In genomic region chr1:38962113-38962512, GRCh38 we compare ENCODE assay signal across 1 cellular context.
TF ChIP-seq lines count a peak whose summit lies in the region.

No MANE protein-coding gene starts in this region.

TF ChIP-seq in GM23338, 12 proteins besides CTCF, POLR2A, EP300 and RAD21 (continued from another document):
- TF ChIP-seq, protein P1, sequence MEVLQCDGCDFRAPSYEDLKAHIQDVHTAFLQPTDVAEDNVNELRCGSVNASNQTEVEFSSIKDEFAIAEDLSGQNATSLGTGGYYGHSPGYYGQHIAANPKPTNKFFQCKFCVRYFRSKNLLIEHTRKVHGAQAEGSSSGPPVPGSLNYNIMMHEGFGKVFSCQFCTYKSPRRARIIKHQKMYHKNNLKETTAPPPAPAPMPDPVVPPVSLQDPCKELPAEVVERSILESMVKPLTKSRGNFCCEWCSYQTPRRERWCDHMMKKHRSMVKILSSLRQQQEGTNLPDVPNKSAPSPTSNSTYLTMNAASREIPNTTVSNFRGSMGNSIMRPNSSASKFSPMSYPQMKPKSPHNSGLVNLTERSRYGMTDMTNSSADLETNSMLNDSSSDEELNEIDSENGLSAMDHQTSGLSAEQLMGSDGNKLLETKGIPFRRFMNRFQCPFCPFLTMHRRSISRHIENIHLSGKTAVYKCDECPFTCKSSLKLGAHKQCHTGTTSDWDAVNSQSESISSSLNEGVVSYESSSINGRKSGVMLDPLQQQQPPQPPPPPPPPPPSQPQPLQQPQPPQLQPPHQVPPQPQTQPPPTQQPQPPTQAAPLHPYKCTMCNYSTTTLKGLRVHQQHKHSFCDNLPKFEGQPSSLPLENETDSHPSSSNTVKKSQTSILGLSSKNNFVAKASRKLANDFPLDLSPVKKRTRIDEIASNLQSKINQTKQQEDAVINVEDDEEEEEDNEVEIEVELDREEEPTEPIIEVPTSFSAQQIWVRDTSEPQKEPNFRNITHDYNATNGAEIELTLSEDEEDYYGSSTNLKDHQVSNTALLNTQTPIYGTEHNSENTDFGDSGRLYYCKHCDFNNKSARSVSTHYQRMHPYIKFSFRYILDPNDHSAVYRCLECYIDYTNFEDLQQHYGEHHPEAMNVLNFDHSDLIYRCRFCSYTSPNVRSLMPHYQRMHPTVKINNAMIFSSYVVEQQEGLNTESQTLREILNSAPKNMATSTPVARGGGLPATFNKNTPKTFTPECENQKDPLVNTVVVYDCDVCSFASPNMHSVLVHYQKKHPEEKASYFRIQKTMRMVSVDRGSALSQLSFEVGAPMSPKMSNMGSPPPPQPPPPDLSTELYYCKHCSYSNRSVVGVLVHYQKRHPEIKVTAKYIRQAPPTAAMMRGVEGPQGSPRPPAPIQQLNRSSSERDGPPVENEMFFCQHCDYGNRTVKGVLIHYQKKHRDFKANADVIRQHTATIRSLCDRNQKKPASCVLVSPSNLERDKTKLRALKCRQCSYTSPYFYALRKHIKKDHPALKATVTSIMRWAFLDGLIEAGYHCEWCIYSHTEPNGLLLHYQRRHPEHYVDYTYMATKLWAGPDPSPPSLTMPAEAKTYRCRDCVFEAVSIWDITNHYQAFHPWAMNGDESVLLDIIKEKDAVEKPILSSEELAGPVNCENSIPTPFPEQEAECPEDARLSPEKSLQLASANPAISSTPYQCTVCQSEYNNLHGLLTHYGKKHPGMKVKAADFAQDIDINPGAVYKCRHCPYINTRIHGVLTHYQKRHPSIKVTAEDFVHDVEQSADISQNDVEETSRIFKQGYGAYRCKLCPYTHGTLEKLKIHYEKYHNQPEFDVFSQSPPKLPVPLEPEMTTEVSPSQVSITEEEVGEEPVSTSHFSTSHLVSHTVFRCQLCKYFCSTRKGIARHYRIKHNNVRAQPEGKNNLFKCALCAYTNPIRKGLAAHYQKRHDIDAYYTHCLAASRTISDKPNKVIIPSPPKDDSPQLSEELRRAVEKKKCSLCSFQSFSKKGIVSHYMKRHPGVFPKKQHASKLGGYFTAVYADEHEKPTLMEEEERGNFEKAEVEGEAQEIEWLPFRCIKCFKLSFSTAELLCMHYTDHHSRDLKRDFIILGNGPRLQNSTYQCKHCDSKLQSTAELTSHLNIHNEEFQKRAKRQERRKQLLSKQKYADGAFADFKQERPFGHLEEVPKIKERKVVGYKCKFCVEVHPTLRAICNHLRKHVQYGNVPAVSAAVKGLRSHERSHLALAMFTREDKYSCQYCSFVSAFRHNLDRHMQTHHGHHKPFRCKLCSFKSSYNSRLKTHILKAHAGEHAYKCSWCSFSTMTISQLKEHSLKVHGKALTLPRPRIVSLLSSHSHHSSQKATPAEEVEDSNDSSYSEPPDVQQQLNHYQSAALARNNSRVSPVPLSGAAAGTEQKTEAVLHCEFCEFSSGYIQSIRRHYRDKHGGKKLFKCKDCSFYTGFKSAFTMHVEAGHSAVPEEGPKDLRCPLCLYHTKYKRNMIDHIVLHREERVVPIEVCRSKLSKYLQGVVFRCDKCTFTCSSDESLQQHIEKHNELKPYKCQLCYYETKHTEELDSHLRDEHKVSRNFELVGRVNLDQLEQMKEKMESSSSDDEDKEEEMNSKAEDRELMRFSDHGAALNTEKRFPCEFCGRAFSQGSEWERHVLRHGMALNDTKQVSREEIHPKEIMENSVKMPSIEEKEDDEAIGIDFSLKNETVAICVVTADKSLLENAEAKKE (CRISPR knock-in tag; IDR thresholded peaks at IDR 0.05): no peak
- TF ChIP-seq REST (IDR thresholded peaks at IDR 0.05; ENCODE audit: unreplicated experiment): no peak
- no peak for TF ChIP-seq EZH2 (IDR thresholded peaks at IDR 0.05; ENCODE audit: low read depth, unreplicated experiment)
- TF ChIP-seq CREB1 (CRISPR knock-in tag; IDR thresholded peaks at IDR 0.05; ENCODE audit: low read depth): no peak
- TF ChIP-seq EZH2phosphoT487 (IDR thresholded peaks at IDR 0.05; ENCODE audit: unreplicated experiment): no peak
- TF ChIP-seq NANOG (IDR thresholded peaks at IDR 0.05; ENCODE audit: borderline replicate concordance): no peak
- TF ChIP-seq ZNF331 (CRISPR knock-in tag; IDR thresholded peaks at IDR 0.05; ENCODE audit: low read depth): no peak
- no peak for TF ChIP-seq STAT1 (IDR thresholded peaks at IDR 0.05; ENCODE audit: unreplicated experiment)
- TF ChIP-seq, protein P2, sequence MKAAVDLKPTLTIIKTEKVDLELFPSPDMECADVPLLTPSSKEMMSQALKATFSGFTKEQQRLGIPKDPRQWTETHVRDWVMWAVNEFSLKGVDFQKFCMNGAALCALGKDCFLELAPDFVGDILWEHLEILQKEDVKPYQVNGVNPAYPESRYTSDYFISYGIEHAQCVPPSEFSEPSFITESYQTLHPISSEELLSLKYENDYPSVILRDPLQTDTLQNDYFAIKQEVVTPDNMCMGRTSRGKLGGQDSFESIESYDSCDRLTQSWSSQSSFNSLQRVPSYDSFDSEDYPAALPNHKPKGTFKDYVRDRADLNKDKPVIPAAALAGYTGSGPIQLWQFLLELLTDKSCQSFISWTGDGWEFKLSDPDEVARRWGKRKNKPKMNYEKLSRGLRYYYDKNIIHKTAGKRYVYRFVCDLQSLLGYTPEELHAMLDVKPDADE (IDR thresholded peaks at IDR 0.05): no peak
- no peak for TF ChIP-seq JUNB (IDR thresholded peaks at IDR 0.05; ENCODE audit: unreplicated experiment)
- no peak for TF ChIP-seq POLR2AphosphoS5 (IDR thresholded peaks at IDR 0.05; ENCODE audit: low read depth)
